Comparison of ENCODE assay signal across 10 cellular contexts in the genomic region with DNA sequence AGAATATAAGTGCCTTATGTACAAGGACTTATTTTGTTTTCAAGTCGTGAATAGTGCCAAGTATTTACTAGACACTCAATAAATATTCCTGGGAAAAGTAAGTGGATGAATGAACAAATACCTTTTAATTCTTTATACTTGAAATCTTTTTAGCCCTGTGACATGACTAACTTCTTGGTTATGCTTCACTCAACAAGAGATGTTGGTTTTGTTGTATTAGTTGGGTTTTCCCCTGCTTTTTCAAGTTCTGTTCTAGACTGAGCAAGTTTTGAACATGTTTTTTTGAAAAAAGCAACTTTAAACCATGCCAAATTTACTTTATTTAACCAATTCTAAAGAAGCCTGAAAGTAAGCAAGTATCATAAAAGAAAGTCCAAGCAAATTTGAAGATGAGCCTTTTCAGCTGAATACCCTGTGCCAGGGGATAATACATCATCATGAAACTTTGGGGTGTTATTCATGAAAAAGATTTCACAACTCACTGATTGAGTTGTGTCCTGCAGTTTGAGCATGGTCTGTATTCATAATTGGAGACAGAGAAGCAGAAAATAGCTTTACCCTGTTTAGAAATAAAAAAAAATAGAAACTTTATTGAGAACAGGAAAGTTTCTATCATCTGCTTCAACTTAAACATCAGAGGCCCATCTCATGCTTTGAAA. TPM values are rescaled to one million over a fixed set of nuclear protein-coding genes. Genes with fewer than 3 reads are reported as not detected.
A peak's percentile ranks its signal among the peaks of the same experiment; 100 is the strongest.
DNase-seq lines count a peak whose midpoint lies in the region; ATAC-seq and TF ChIP-seq lines count a peak whose summit lies in the region.
"Had no signal": no experiment of that assay in that cellular context is flagged by ENCODE, and none has a peak within 500 bp of the region (broad histone marks: within the 10 kb centered on the region; RNA-seq: fewer than 3 reads in every experiment).

No MANE protein-coding gene starts in this region.

- H3K4me1 Mint-ChIP-seq in naive B cell = peaks cover 26 to 38% (median 27%) of the 10 kb centered on the region in 3 donors
- H3K4me1 Mint-ChIP-seq in activated CD4-positive, alpha-beta T cell treated with anti-CD3 and anti-CD28 coated beads, Interleukin-2, amount 10 ng/mL, durations not matched to agents 7 days and 5 days = no peaks in the 10 kb centered on the region

- H3K27ac Mint-ChIP-seq in naive B cell = peak overlapping the region; percentile 12 to 73 (median 66)
- no peak overlapping the region for H3K27ac Mint-ChIP-seq in activated CD4-positive, alpha-beta T cell treated with anti-CD3 and anti-CD28 coated beads, Interleukin-2, amount 10 ng/mL, durations not matched to agents 7 days and 5 days
- H3K27ac Mint-ChIP-seq: effector memory CD8-positive, alpha-beta T cell had no signal

- TF ChIP-seq CTCF in ascending aorta (IDR thresholded peaks at IDR 0.05) = no peak

- no peaks in the 10 kb centered on the region for H3K36me3 ChIP-seq in ascending aorta

- H3K4me3 ChIP-seq in ascending aorta = no peak overlapping the region

- H3K36me3 Mint-ChIP-seq in naive B cell = no peaks in the 10 kb centered on the region
- no peaks in the 10 kb centered on the region for H3K36me3 Mint-ChIP-seq in activated CD4-positive, alpha-beta T cell treated with anti-CD3 and anti-CD28 coated beads, Interleukin-2, amount 10 ng/mL, durations not matched to agents 7 days and 5 days (ENCODE audit: low read depth)

- ATAC-seq in GM18873 (IDR thresholded peaks at IDR 0.05; ENCODE audit: low FRiP score, unreplicated experiment) (peak; percentile 75), GM21825 (IDR thresholded peaks at IDR 0.05; ENCODE audit: unreplicated experiment) (peak; percentile 88), HG03439 (IDR thresholded peaks at IDR 0.05; ENCODE audit: unreplicated experiment) (peak; percentile 82), naive B cell (ENCODE audit: low read depth in 2 of 2) (peak; percentile 76 to 88)
- ATAC-seq: effector memory CD8-positive, alpha-beta T cell had no signal

- H3K4me1 ChIP-seq in ascending aorta = no peaks in the 10 kb centered on the region

- no peaks in the 10 kb centered on the region for H3K9me3 ChIP-seq in ascending aorta

- DNase-seq in naive B cell = no peak
- DNase-seq in ascending aorta (ENCODE audit: low spot score in 2 of 2) = no peak
- DNase-seq in AML-193 (lab: John Stamatoyannopoulos, UW) = no peak
- no peak for DNase-seq in activated CD4-positive, alpha-beta T cell treated with anti-CD3 and anti-CD28 coated beads, Interleukin-2, amount 10 ng/mL, durations not matched to agents 7 days and 5 days
- DNase-seq in NCI-H1436 (lab: John Stamatoyannopoulos, UW) = no peak
- DNase-seq: effector memory CD8-positive, alpha-beta T cell; NCI-H2171 treated with DMSO at 0.1 percent for 48 hours had no signal

- peak overlapping the region in 7 of 8 donors; percentile 23 to 67 (median 48) for H3K4me3 Mint-ChIP-seq in naive B cell
- no peak overlapping the region for H3K4me3 Mint-ChIP-seq in activated CD4-positive, alpha-beta T cell treated with anti-CD3 and anti-CD28 coated beads, Interleukin-2, amount 10 ng/mL, durations not matched to agents 7 days and 5 days
- H3K4me3 Mint-ChIP-seq: effector memory CD8-positive, alpha-beta T cell had no signal

- no peaks in the 10 kb centered on the region for H3K9me3 Mint-ChIP-seq in naive B cell
- H3K9me3 Mint-ChIP-seq in activated CD4-positive, alpha-beta T cell treated with anti-CD3 and anti-CD28 coated beads, Interleukin-2, amount 10 ng/mL, durations not matched to agents 7 days and 5 days = no peaks in the 10 kb centered on the region
- H3K9me3 Mint-ChIP-seq: effector memory CD8-positive, alpha-beta T cell had no signal

- no peak overlapping the region for H3K27ac ChIP-seq in ascending aorta

- POLR2A ChIA-PET in activated CD4-positive, alpha-beta T cell treated with anti-CD3 and anti-CD28 coated beads, Interleukin-2, amount 10 ng/mL, durations not matched to agents 7 days and 5 days (lab: Charles Lee) = no interaction called here

- no peaks in the 10 kb centered on the region for H3K27me3 ChIP-seq in ascending aorta

- intact Hi-C loops in ascending aorta (cut with DNase I) = no loop called here

- CTCF ChIA-PET in activated CD4-positive, alpha-beta T cell treated with anti-CD3 and anti-CD28 coated beads, Interleukin-2, amount 10 ng/mL, durations not matched to agents 7 days and 5 days (lab: Charles Lee) = interaction anchor here (0.6 kb wide), 1 partner anchor 290 kb away, joined by 4 read pairs; no protein-coding TSS in a partner anchor

- no peaks in the 10 kb centered on the region for H3K27me3 Mint-ChIP-seq in naive B cell
- H3K27me3 Mint-ChIP-seq in activated CD4-positive, alpha-beta T cell treated with anti-CD3 and anti-CD28 coated beads, Interleukin-2, amount 10 ng/mL, durations not matched to agents 7 days and 5 days = no peaks in the 10 kb centered on the region
- H3K27me3 Mint-ChIP-seq: effector memory CD8-positive, alpha-beta T cell had no signal

RNA-seq across cellular contexts. Expression of a gene that starts 11.1 kb away (rescaled TPM):
- polyA plus RNA-seq in naive B cell (ENCODE audit: low read depth in 6 of 6) = 1 to 10 TPM in 5 of 6 donors, not detected in 1; 6.8 to 9.6 (median 9.4) TPM
- 176 TPM for total RNA-seq in ascending aorta
- total RNA-seq in activated CD4-positive, alpha-beta T cell treated with anti-CD3 and anti-CD28 coated beads, Interleukin-2, amount 10 ng/mL, durations not matched to agents 7 days and 5 days = 10 to 100 TPM; 23.1 to 30.7 TPM
